In the genomic region with DNA sequence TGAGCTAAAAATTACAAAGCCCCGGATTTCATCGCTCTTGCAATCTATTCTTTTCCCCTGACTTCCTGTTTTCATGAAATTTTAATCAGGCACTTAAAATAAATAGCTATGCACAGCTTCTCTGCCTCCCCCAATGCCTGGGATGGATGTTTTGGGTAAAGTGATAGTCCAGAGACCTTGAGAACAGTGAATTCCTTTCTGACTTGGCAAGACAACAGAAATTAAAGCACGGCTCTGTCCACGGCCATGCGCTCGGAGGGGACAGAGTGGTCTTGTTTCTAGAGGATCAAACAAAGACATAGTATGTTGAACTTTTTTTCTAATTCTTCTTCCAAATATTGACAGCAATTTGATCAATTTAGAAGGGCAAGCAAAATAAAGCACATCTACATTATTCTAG, we compare ENCODE assay signal across 26 cellular contexts.
"Had no signal": no experiment of that assay in that cellular context is flagged by ENCODE, and none has a peak within 500 bp of the region (broad histone marks: within the 10 kb centered on the region; RNA-seq: fewer than 3 reads in every experiment).

No MANE protein-coding gene starts in this region.

- H3K4me1 ChIP-seq: lower lobe of right lung, right atrium auricular region, right lobe of liver, upper lobe of right lung had no signal

- H3K4me2 ChIP-seq: smooth muscle cell had no signal

- H3K36me3 ChIP-seq: lower lobe of right lung, neutrophil, right atrium auricular region, right lobe of liver, stomach, tibial artery, upper lobe of right lung had no signal

- H3K9me3 ChIP-seq: lower lobe of right lung, neutrophil, right atrium auricular region, right lobe of liver, stomach, testis, tibial artery, upper lobe of right lung had no signal

- H3K4me3 ChIP-seq: lower lobe of right lung, right atrium auricular region, right lobe of liver, smooth muscle cell, stomach, testis, tibial artery, upper lobe of right lung had no signal

- DNase-seq: islet precursor cell; left ventricle myocardium superior; lower lobe of right lung; mammary epithelial cell; mesenchymal stem cell; naive thymus-derived CD8-positive, alpha-beta T cell; occipital lobe; right lobe of liver; stimulated activated CD4-positive, alpha-beta T cell treated with anti-CD3 and anti-CD28 coated beads, Interleukin-12 subunit alpha, Interleukin-12 subunit beta, amount 100 ng/mL, for 4 hours; stimulated activated CD4-positive, alpha-beta T cell treated with anti-CD3 and anti-CD28 coated beads, Interleukin-15, amount 100 ng/mL, for 24 hours; stimulated activated CD4-positive, alpha-beta T cell treated with anti-CD3 and anti-CD28 coated beads, Interleukin-2, amount 100 ng/mL, for 24 hours; stimulated activated CD4-positive, alpha-beta T cell treated with anti-CD3 and anti-CD28 coated beads, Interleukin-4, amount 100 ng/mL, for 1 hour; stimulated activated naive B cell treated with anti-CD40 and anti-IgM and Interleukin-4, amounts not matched to agents 10 μg/mL and 1 μg/mL and 100 μg/mL, for 72 hours; stimulated activated naive CD8-positive, alpha-beta T cell treated with anti-CD3 and anti-CD28 coated beads, Interleukin-15, Interleukin-2, amounts not matched to agents 100 U/mL and 50 U/mL, for 24 hours; stomach; testis; tibial artery; trophoblast cell; upper lobe of right lung had no signal

- H3K27ac Mint-ChIP-seq: naive thymus-derived CD8-positive, alpha-beta T cell; nephron; progenitor cell of endocrine pancreas; stimulated activated naive B cell treated with anti-CD40 and anti-IgM and Interleukin-4, amounts not matched to agents 10 μg/mL and 1 μg/mL and 100 μg/mL, for 72 hours had no signal

- ATAC-seq: left lobe of liver; left ventricle myocardium superior; lower lobe of right lung; naive thymus-derived CD8-positive, alpha-beta T cell; stimulated activated naive B cell treated with anti-CD40 and anti-IgM and Interleukin-4, amounts not matched to agents 10 μg/mL and 1 μg/mL and 100 μg/mL, for 72 hours; stimulated activated naive CD8-positive, alpha-beta T cell treated with anti-CD3 and anti-CD28 coated beads, Interleukin-15, Interleukin-2, amounts not matched to agents 100 U/mL and 50 U/mL, for 24 hours; upper lobe of right lung had no signal

- H3K4me1 Mint-ChIP-seq: naive thymus-derived CD8-positive, alpha-beta T cell; stimulated activated naive B cell treated with anti-CD40 and anti-IgM and Interleukin-4, amounts not matched to agents 10 μg/mL and 1 μg/mL and 100 μg/mL, for 72 hours had no signal

- H3K27ac ChIP-seq: lower lobe of right lung, neutrophil, right atrium auricular region, right lobe of liver, stomach, testis, tibial artery, upper lobe of right lung had no signal

- H3K27me3 ChIP-seq: right atrium auricular region, right lobe of liver, stomach, testis, upper lobe of right lung had no signal

- H3K4me3 Mint-ChIP-seq: naive thymus-derived CD8-positive, alpha-beta T cell; neural crest cell; stimulated activated naive B cell treated with anti-CD40 and anti-IgM and Interleukin-4, amounts not matched to agents 10 μg/mL and 1 μg/mL and 100 μg/mL, for 72 hours had no signal

- H3K36me3 Mint-ChIP-seq: naive thymus-derived CD8-positive, alpha-beta T cell; stimulated activated naive B cell treated with anti-CD40 and anti-IgM and Interleukin-4, amounts not matched to agents 10 μg/mL and 1 μg/mL and 100 μg/mL, for 72 hours had no signal

- H3K9me3 Mint-ChIP-seq: stimulated activated naive B cell treated with anti-CD40 and anti-IgM and Interleukin-4, amounts not matched to agents 10 μg/mL and 1 μg/mL and 100 μg/mL, for 72 hours had no signal
